ENCODE assay signal across 17 cellular contexts in genomic region chr6:8492536-8493125, GRCh38. TPM values are rescaled to one million over a fixed set of nuclear protein-coding genes. Genes with fewer than 3 reads are reported as not detected.
A peak's percentile ranks its signal among the peaks of the same experiment; 100 is the strongest.
DNase-seq lines count a peak whose midpoint lies in the region; ATAC-seq and TF ChIP-seq lines count a peak whose summit lies in the region.
"Had no signal": no experiment of that assay in that cellular context is flagged by ENCODE, and none has a peak within 500 bp of the region (broad histone marks: within the 10 kb centered on the region; RNA-seq: fewer than 3 reads in every experiment).

No MANE protein-coding gene starts in this region.

- CTCF ChIA-PET in A673 (lab: Charles Lee) (interaction anchor here (1.0 to 1.3 kb wide), 2 partner anchors 11 to 361 kb away, joined by 4 to 6 read pairs; no protein-coding TSS in a partner anchor), HCT116 (lab: Charles Lee) (no interaction called here)

- H3K36me3 Mint-ChIP-seq in activated T-cell treated with anti-CD3 and anti-CD28 coated beads, Interleukin-2, amount 50 U/mL, for 24 hours (ENCODE audit: low read depth), result no peaks in the 10 kb centered on the region
- H3K36me3 Mint-ChIP-seq: IgD-negative memory B cell had no signal

- peak; percentile 91 for DNase-seq in A673 (ENCODE audit: low spot score)
- no peak for DNase-seq in HCT116 (ENCODE audit: low read depth, low spot score)
- DNase-seq in SJCRH30, result peak; percentile 19 to 61
- DNase-seq in epithelial cell of esophagus (ENCODE audit: low read depth), result peak; percentile 4
- DNase-seq in hepatocyte (ENCODE audit: low spot score), result no peak
- DNase-seq in activated T-cell treated with anti-CD3 and anti-CD28 coated beads, Interleukin-2, amount 50 U/mL, for 24 hours, result no peak
- no peak for DNase-seq in glomerular visceral epithelial cell (ENCODE audit: extremely low spot score)
- DNase-seq: C1 segment of cervical spinal cord, GF-D8, Kasumi-1, NCI-H1105, NCI-H226, NCI-H524, PC-3, T-helper 17 cell had no signal

- RAD21 ChIA-PET in HCT116 (lab: Charles Lee; ENCODE audit: low non-redundant PET in 1 of 2, low total read pairs in 2 of 2, uncharacterized antibody in 2 of 2, unreplicated experiment in 2 of 2), result no interaction called here

- H2AFZ ChIP-seq in HCT116 (ENCODE audit: low read depth, low read length, poor library complexity, severe bottlenecking) (no peak overlapping the region), hepatocyte (no peak overlapping the region)

- no peak for TF ChIP-seq RAD21 in HCT116 (IDR thresholded peaks at IDR 0.05; ENCODE audit: low read depth)

- H4K20me1 ChIP-seq in HCT116 (ENCODE audit: insufficient read depth), result no peaks in the 10 kb centered on the region
- H4K20me1 ChIP-seq in hepatocyte (ENCODE audit: insufficient read depth, poor library complexity, severe bottlenecking), result no peaks in the 10 kb centered on the region

- H3K9me2 ChIP-seq in HCT116 (ENCODE audit: insufficient read depth) (no peaks in the 10 kb centered on the region), hepatocyte (replicated peaks; ENCODE audit: insufficient read depth) (no peaks in the 10 kb centered on the region)

- peaks cover 18% of the 10 kb centered on the region for H3K4me1 ChIP-seq in A673 (ENCODE audit: insufficient read depth, low read length, poor library complexity, severe bottlenecking)
- H3K4me1 ChIP-seq in HCT116 (ENCODE audit: control insufficient read depth in 1 of 2, insufficient read depth in 2 of 2, low read length in 2 of 2), result no peaks in the 10 kb centered on the region
- peaks cover 12% of the 10 kb centered on the region; the same call in 1 of the 2 replicates for H3K4me1 ChIP-seq in SJCRH30
- no peaks in the 10 kb centered on the region for H3K4me1 ChIP-seq in hepatocyte (ENCODE audit: insufficient read depth)

- H3K27ac ChIP-seq in A673 (ENCODE audit: low read depth, low read length, poor library complexity, severe bottlenecking), result no peak overlapping the region
- no peak overlapping the region for H3K27ac ChIP-seq in HCT116 (ENCODE audit: low read depth, low read length)
- peak overlapping the region; percentile 59 for H3K27ac ChIP-seq in SJCRH30
- H3K27ac ChIP-seq in hepatocyte, result no peak overlapping the region

- H3K27me3 ChIP-seq in A673 (replicated peaks; ENCODE audit: insufficient read depth, low read depth, low read length, poor library complexity), result no peaks in the 10 kb centered on the region
- no peaks in the 10 kb centered on the region for H3K27me3 ChIP-seq in HCT116 (ENCODE audit: insufficient read depth, low read length)
- H3K27me3 ChIP-seq in SJCRH30, result no peaks in the 10 kb centered on the region
- no peaks in the 10 kb centered on the region for H3K27me3 ChIP-seq in hepatocyte

- TF ChIP-seq CTCF in A673 (conservative IDR thresholded peaks at IDR 0.05; ENCODE audit: low read depth, low read length) (no peak), HCT116 (IDR thresholded peaks at IDR 0.05 in 2 of 3, conservative IDR thresholded peaks at IDR 0.05 in 1 of 3; ENCODE audit: borderline replicate concordance in 1 of 3, insufficient read depth in 1 of 3, low read depth in 2 of 3, low read length in 2 of 3) (no peak), epithelial cell of esophagus (IDR thresholded peaks at IDR 0.05; ENCODE audit: insufficient read depth, low read depth, low read length, missing control alignments) (no peak), hepatocyte (IDR thresholded peaks at IDR 0.05; ENCODE audit: poor library complexity) (no peak)

- H3K4me2 ChIP-seq in HCT116 (ENCODE audit: low read length) (no peak overlapping the region), hepatocyte (no peak overlapping the region)

- intact Hi-C loops in A673 (cut with micrococcal nuclease; ENCODE audit: unreplicated experiment), result loop anchor here (5.0 kb wide), 1 partner anchor 170 kb away; no protein-coding TSS in a partner anchor
- intact Hi-C loops in HCT116 (cut with micrococcal nuclease), result no loop called here

- no peak overlapping the region for H3K9ac ChIP-seq in HCT116 (ENCODE audit: low read length)

- POLR2A ChIA-PET in A673 (lab: Charles Lee; ENCODE audit: low non-redundant PET), result interaction anchor here (0.5 kb wide), 1 partner anchor 1867 kb away, joined by 6 read pairs; no protein-coding TSS in a partner anchor
- POLR2A ChIA-PET in HCT116 (lab: Charles Lee), result no interaction called here

- no peak overlapping the region for H3K4me3 ChIP-seq in A673 (ENCODE audit: low read depth, low read length, poor library complexity, severe bottlenecking)
- H3K4me3 ChIP-seq in HCT116 (replicated peaks in 1 of 2; ENCODE audit: low read depth in 1 of 2, low read length in 2 of 2), result no peak overlapping the region
- no peak overlapping the region for H3K4me3 ChIP-seq in SJCRH30
- no peak overlapping the region for H3K4me3 ChIP-seq in epithelial cell of esophagus (ENCODE audit: low read length)
- H3K4me3 ChIP-seq in hepatocyte, result no peak overlapping the region

- no peak overlapping the region for H3K4me3 Mint-ChIP-seq in activated T-cell treated with anti-CD3 and anti-CD28 coated beads, Interleukin-2, amount 50 U/mL, for 24 hours
- H3K4me3 Mint-ChIP-seq: T-helper 17 cell had no signal

- no peaks in the 10 kb centered on the region for H3K4me1 Mint-ChIP-seq in activated T-cell treated with anti-CD3 and anti-CD28 coated beads, Interleukin-2, amount 50 U/mL, for 24 hours (ENCODE audit: low read depth)
- H3K4me1 Mint-ChIP-seq: IgD-negative memory B cell, T-helper 17 cell had no signal

- BruUV-seq in A673 (replicated peaks; lab: Mats Ljungman, UMichigan), result no TSS peak
- no TSS peak for BruUV-seq in HCT116 (replicated peaks; lab: Mats Ljungman, UMichigan)

- H3K27me3 Mint-ChIP-seq in activated T-cell treated with anti-CD3 and anti-CD28 coated beads, Interleukin-2, amount 50 U/mL, for 24 hours, result no peaks in the 10 kb centered on the region
- H3K27me3 Mint-ChIP-seq: IgD-negative memory B cell, T-helper 17 cell had no signal

- WGBS in hepatocyte (ENCODE audit: low lambda C conversion rate, missing lambda C conversion rate), result 79% methylated on average over 2 of the region's 2 CpGs

- ATAC-seq in HCT116 (no peak), HG03565 (IDR thresholded peaks at IDR 0.05; ENCODE audit: unreplicated experiment) (no peak)
- ATAC-seq: PC-3, T-helper 17 cell had no signal

- H3K36me3 ChIP-seq in A673 (ENCODE audit: insufficient read depth, low read length, poor library complexity, severe bottlenecking) (no peaks in the 10 kb centered on the region), HCT116 (ENCODE audit: control insufficient read depth in 1 of 2, insufficient read depth in 2 of 2, low read length in 2 of 2) (no peaks in the 10 kb centered on the region), SJCRH30 (no peaks in the 10 kb centered on the region), hepatocyte (replicated peaks; ENCODE audit: insufficient read depth, low read depth) (no peaks in the 10 kb centered on the region)

- H3K27ac Mint-ChIP-seq in activated T-cell treated with anti-CD3 and anti-CD28 coated beads, Interleukin-2, amount 50 U/mL, for 24 hours, result no peak overlapping the region
- H3K27ac Mint-ChIP-seq: IgD-negative memory B cell, T-helper 17 cell had no signal

- peaks cover 3% of the 10 kb centered on the region for H3K9me3 ChIP-seq in A673 (ENCODE audit: low read depth, low read length, poor library complexity, severe bottlenecking)
- H3K9me3 ChIP-seq in HCT116 (ENCODE audit: control insufficient read depth in 1 of 2, insufficient read depth in 1 of 2, low read depth in 1 of 2, low read length in 2 of 2), result no peaks in the 10 kb centered on the region
- H3K9me3 ChIP-seq in SJCRH30 (replicated peaks), result no peaks in the 10 kb centered on the region
- H3K9me3 ChIP-seq in hepatocyte (ENCODE audit: low read depth), result no peaks in the 10 kb centered on the region

- no peak for TF ChIP-seq POLR2A in HCT116 (IDR thresholded peaks at IDR 0.05; ENCODE audit: borderline replicate concordance, extremely low read depth, insufficient read depth, insufficient read length)

- H3K79me2 ChIP-seq in HCT116 (ENCODE audit: insufficient read depth, low read length), result no peaks in the 10 kb centered on the region
- no peaks in the 10 kb centered on the region for H3K79me2 ChIP-seq in hepatocyte

- peaks cover 6% of the 10 kb centered on the region for H3K9me3 Mint-ChIP-seq in activated T-cell treated with anti-CD3 and anti-CD28 coated beads, Interleukin-2, amount 50 U/mL, for 24 hours
- H3K9me3 Mint-ChIP-seq: IgD-negative memory B cell had no signal

TF ChIP-seq in HCT116, 20 proteins besides CTCF, POLR2A, EP300 and RAD21:
- TF ChIP-seq FOSL1 (IDR thresholded peaks at IDR 0.05; ENCODE audit: low read depth), result no peak
- TF ChIP-seq, protein P1, sequence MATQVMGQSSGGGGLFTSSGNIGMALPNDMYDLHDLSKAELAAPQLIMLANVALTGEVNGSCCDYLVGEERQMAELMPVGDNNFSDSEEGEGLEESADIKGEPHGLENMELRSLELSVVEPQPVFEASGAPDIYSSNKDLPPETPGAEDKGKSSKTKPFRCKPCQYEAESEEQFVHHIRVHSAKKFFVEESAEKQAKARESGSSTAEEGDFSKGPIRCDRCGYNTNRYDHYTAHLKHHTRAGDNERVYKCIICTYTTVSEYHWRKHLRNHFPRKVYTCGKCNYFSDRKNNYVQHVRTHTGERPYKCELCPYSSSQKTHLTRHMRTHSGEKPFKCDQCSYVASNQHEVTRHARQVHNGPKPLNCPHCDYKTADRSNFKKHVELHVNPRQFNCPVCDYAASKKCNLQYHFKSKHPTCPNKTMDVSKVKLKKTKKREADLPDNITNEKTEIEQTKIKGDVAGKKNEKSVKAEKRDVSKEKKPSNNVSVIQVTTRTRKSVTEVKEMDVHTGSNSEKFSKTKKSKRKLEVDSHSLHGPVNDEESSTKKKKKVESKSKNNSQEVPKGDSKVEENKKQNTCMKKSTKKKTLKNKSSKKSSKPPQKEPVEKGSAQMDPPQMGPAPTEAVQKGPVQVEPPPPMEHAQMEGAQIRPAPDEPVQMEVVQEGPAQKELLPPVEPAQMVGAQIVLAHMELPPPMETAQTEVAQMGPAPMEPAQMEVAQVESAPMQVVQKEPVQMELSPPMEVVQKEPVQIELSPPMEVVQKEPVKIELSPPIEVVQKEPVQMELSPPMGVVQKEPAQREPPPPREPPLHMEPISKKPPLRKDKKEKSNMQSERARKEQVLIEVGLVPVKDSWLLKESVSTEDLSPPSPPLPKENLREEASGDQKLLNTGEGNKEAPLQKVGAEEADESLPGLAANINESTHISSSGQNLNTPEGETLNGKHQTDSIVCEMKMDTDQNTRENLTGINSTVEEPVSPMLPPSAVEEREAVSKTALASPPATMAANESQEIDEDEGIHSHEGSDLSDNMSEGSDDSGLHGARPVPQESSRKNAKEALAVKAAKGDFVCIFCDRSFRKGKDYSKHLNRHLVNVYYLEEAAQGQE (IDR thresholded peaks at IDR 0.05; ENCODE audit: low read depth), result peak; percentile 49
- no peak for TF ChIP-seq SRF (IDR thresholded peaks at IDR 0.05; ENCODE audit: low read depth)
- TF ChIP-seq CEBPB (IDR thresholded peaks at IDR 0.05; ENCODE audit: low read depth), result no peak
- no peak for TF ChIP-seq SIN3A (IDR thresholded peaks at IDR 0.05; ENCODE audit: low read depth)

RNA-seq across cellular contexts. Expression of gene SLC35B3, which starts 57.3 kb away (rescaled TPM):
- total RNA-seq in A673 (2021), result 16.2 and 19.4 TPM in 2 replicates
- total RNA-seq in HCT116 (2021; ENCODE audit: unreplicated experiment), result 8.6 TPM
- polyA plus RNA-seq in HCT116 (2012), result 5.8 and 7.8 TPM in 2 replicates
- total RNA-seq in SJCRH30 (2014; rRNA removed; shearing (Covaris generic)), result 9.6 and 12.0 TPM in 2 replicates
- total RNA-seq in hepatocyte, result 29.1 and 31.5 TPM in 2 replicates
- polyA plus RNA-seq in hepatocyte, result 31.5 and 38.8 TPM in 2 replicates

Comparison
In these comparisons a context has a peak if more than half of its experiments do, and no peak if none do; other contexts are left out.
1. DNase-seq: peak in A673 (single experiment), SJCRH30 (2 of 2) and epithelial cell of esophagus (single experiment); none in HCT116 (single experiment), hepatocyte (single experiment), activated T-cell treated with anti-CD3 and anti-CD28 coated beads, Interleukin-2, amount 50 U/mL, for 24 hours (single experiment) and glomerular visceral epithelial cell (single experiment).